2 cellular contexts compared by ENCODE assay signal in genomic region chrX:72479324-72480274, GRCh38.
TF ChIP-seq lines count a peak whose summit lies in the region.

No MANE protein-coding gene starts in this region.

TF ChIP-seq in HEK293, 187 proteins besides CTCF, POLR2A, EP300 and RAD21 (continued from another document):
- TF ChIP-seq ZNF280C (tag by site-specific recombination; IDR thresholded peaks at IDR 0.05) (no peak), ELK4 (IDR thresholded peaks at IDR 0.05; ENCODE audit: borderline replicate concordance, low read depth, low read length) (no peak), ZNF473 (tag by site-specific recombination; IDR thresholded peaks at IDR 0.05) (no peak), SALL2 (tag by site-specific recombination; IDR thresholded peaks at IDR 0.05; ENCODE audit: borderline replicate concordance) (no peak), ZNF610 (tag by site-specific recombination; IDR thresholded peaks at IDR 0.05; ENCODE audit: borderline replicate concordance) (no peak), ZNF23 (tag by site-specific recombination; IDR thresholded peaks at IDR 0.05; ENCODE audit: borderline replicate concordance) (no peak), ZNF449 (tag by site-specific recombination; IDR thresholded peaks at IDR 0.05) (peak; percentile 92), KLF16 (tag by site-specific recombination; IDR thresholded peaks at IDR 0.05) (no peak), MYNN (tag by site-specific recombination; IDR thresholded peaks at IDR 0.05; ENCODE audit: borderline replicate concordance) (no peak), ZFP41 (tag by site-specific recombination; IDR thresholded peaks at IDR 0.05; ENCODE audit: borderline replicate concordance) (no peak), ZNF560 (tag by site-specific recombination; IDR thresholded peaks at IDR 0.05; ENCODE audit: borderline replicate concordance) (no peak), ZNF133 (tag by site-specific recombination; IDR thresholded peaks at IDR 0.05) (no peak)

TF ChIP-seq in H1, 55 proteins besides CTCF, POLR2A, EP300 and RAD21 (continued from another document):
- TF ChIP-seq EGR1 (IDR thresholded peaks at IDR 0.05; ENCODE audit: borderline replicate concordance, low read depth, low read length) (no peak), BCL11A (IDR thresholded peaks at IDR 0.05; ENCODE audit: low read depth in 2 of 2, low read length in 2 of 2) (no peak), NRF1 (IDR thresholded peaks at IDR 0.05; ENCODE audit: low read depth, low read length) (no peak), CBX8 (IDR thresholded peaks at IDR 0.05; ENCODE audit: borderline replicate concordance, low read depth, low read length) (no peak), JUN (IDR thresholded peaks at IDR 0.05; ENCODE audit: low read depth, low read length) (no peak), TCF12 (IDR thresholded peaks at IDR 0.05; ENCODE audit: low read depth, low read length) (no peak), TEAD4 (IDR thresholded peaks at IDR 0.05; ENCODE audit: low read depth, low read length) (no peak), BACH1 (IDR thresholded peaks at IDR 0.05; ENCODE audit: low read length) (no peak), BRCA1 (IDR thresholded peaks at IDR 0.05; ENCODE audit: low read depth, low read length) (no peak), POLR2AphosphoS5 (IDR thresholded peaks at IDR 0.05; ENCODE audit: low read depth, low read length) (no peak), USF2 (IDR thresholded peaks at IDR 0.05; ENCODE audit: low read length) (no peak), SP2 (IDR thresholded peaks at IDR 0.05; ENCODE audit: low read length) (no peak), KDM4A (IDR thresholded peaks at IDR 0.05; ENCODE audit: low read depth, low read length, severe bottlenecking) (no peak), SIN3A (conservative IDR thresholded peaks at IDR 0.05 in 1 of 2, IDR thresholded peaks at IDR 0.05 in 1 of 2; ENCODE audit: low read depth in 1 of 2, low read length in 2 of 2) (no peak)
